In genomic region chr1:67685558-67686271, GRCh38 we compare ENCODE assay signal across 8 cellular contexts. TPM values are rescaled to one million over a fixed set of nuclear protein-coding genes. Genes with fewer than 3 reads are reported as not detected.
A peak's percentile ranks its signal among the peaks of the same experiment; 100 is the strongest.
DNase-seq lines count a peak whose midpoint lies in the region; ATAC-seq, FAIRE-seq and TF ChIP-seq lines count a peak whose summit lies in the region.

No MANE protein-coding gene starts in this region.

- no peak overlapping the region for H2AFZ ChIP-seq in astrocyte (ENCODE audit: low read depth, low read length)

- H3K27ac ChIP-seq in astrocyte (ENCODE audit: low read depth, low read length) (peak overlapping the region; percentile 98), spleen (peak overlapping the region; percentile 79 to 97 (median 94))

- intact Hi-C loops in spleen (cut with DNase I; ENCODE audit: low total_unique reads): loop anchor here (10.0 kb wide), 1 partner anchor 69 kb away; no protein-coding TSS in a partner anchor

- peak overlapping the region; percentile 97 for H3K27ac Mint-ChIP-seq in astrocyte (ENCODE audit: unreplicated experiment)

- H3K9ac ChIP-seq in astrocyte (ENCODE audit: low read length): peak overlapping the region; percentile 98
- H3K9ac ChIP-seq in iPS-15b (ENCODE audit: low read depth, low read length): peak overlapping the region; percentile 87

- no peaks in the 10 kb centered on the region for H3K9me3 Mint-ChIP-seq in astrocyte (ENCODE audit: unreplicated experiment)

- peaks cover 35% of the 10 kb centered on the region for H3K4me1 Mint-ChIP-seq in astrocyte (ENCODE audit: low read depth, unreplicated experiment)

- H4K20me1 ChIP-seq in astrocyte (ENCODE audit: insufficient read depth, low read length): peaks cover 43% of the 10 kb centered on the region

- peaks cover 6% of the 10 kb centered on the region; the same call in 1 of the 2 replicates for H3K36me3 ChIP-seq in BE2C
- peaks cover 25% of the 10 kb centered on the region for H3K36me3 ChIP-seq in astrocyte (ENCODE audit: insufficient read depth, low read length)
- peaks cover 10% of the 10 kb centered on the region for H3K36me3 ChIP-seq in iPS-15b (ENCODE audit: control insufficient read depth, insufficient read depth, low read length)
- H3K36me3 ChIP-seq in spleen: peaks cover 0 to 29% (median 9%) of the 10 kb centered on the region in 6 donors

- TF ChIP-seq CTCF in BE2C (IDR thresholded peaks at IDR 0.05; ENCODE audit: low read depth, low read length) (no peak), astrocyte (IDR thresholded peaks at IDR 0.05; ENCODE audit: insufficient read depth, low read depth, low read length) (no peak), spleen (IDR thresholded peaks at IDR 0.05 in 8 of 11, conservative IDR thresholded peaks at IDR 0.05 in 3 of 11) (no peak)

- H3K79me2 ChIP-seq in astrocyte (ENCODE audit: insufficient read depth, low read length): peaks cover 37% of the 10 kb centered on the region

- no peak for TF ChIP-seq POLR2A in spleen (IDR thresholded peaks at IDR 0.05)

- FAIRE-seq in GM19239 (lab: Jason Lieb, UNC): peak; percentile 23
- FAIRE-seq in astrocyte (lab: Jason Lieb, UNC): no peak

- DNase-seq in BE2C (peak; percentile 30), GM19239 (ENCODE audit: insufficient read length, low spot score) (peak; percentile 21), T-helper 2 cell (peak; percentile 23 to 81 (median 44)), astrocyte (ENCODE audit: low read depth) (no peak), spleen (peak; percentile 94), A172 (ENCODE audit: low spot score) (no peak)

- H3K4me1 ChIP-seq in BE2C: peaks cover 9% of the 10 kb centered on the region; the same call in 1 of the 2 replicates
- peaks cover 30% of the 10 kb centered on the region for H3K4me1 ChIP-seq in astrocyte (ENCODE audit: insufficient read depth, low read length)
- H3K4me1 ChIP-seq in iPS-15b (ENCODE audit: control insufficient read depth, insufficient read depth, low read length): peaks cover 3% of the 10 kb centered on the region
- peaks cover 7 to 60% (median 42%) of the 10 kb centered on the region in 6 donors for H3K4me1 ChIP-seq in spleen

- peak overlapping the region; percentile 94 for H3K4me3 Mint-ChIP-seq in astrocyte (ENCODE audit: unreplicated experiment)

- H3K4me2 ChIP-seq in astrocyte (ENCODE audit: low read length): peak overlapping the region; percentile 89

- ATAC-seq in HG03432 (IDR thresholded peaks at IDR 0.05; ENCODE audit: unreplicated experiment): peak; percentile 13

- no peaks in the 10 kb centered on the region for H3K27me3 Mint-ChIP-seq in astrocyte (ENCODE audit: low read depth, unreplicated experiment)

- H3K9me3 ChIP-seq in BE2C (no peaks in the 10 kb centered on the region), astrocyte (ENCODE audit: insufficient read depth, low read depth, low read length) (no peaks in the 10 kb centered on the region), iPS-15b (ENCODE audit: control insufficient read depth, insufficient read depth, low read length) (no peaks in the 10 kb centered on the region), spleen (no peaks in the 10 kb centered on the region)

- H3K4me3 ChIP-seq in BE2C (ENCODE audit: low read depth, low read length) (peak overlapping the region; percentile 84), astrocyte (ENCODE audit: insufficient read depth, low read depth, low read length) (peak overlapping the region; percentile 85), iPS-15b (ENCODE audit: low read depth, low read length) (peak overlapping the region; percentile 88), spleen (peak overlapping the region; percentile 76 to 97 (median 93))

- 0 to 1% (median 1%) methylated on average over 12 to 66 of the region's 66 CpGs for WGBS in spleen, 5 donors

- H3K27me3 ChIP-seq in BE2C (no peaks in the 10 kb centered on the region), astrocyte (ENCODE audit: insufficient read depth, low read length) (no peaks in the 10 kb centered on the region), iPS-15b (ENCODE audit: control insufficient read depth, insufficient read depth, low read length) (no peaks in the 10 kb centered on the region), spleen (replicated peaks in 1 of 7) (no peaks in the 10 kb centered on the region)

- H3K36me3 Mint-ChIP-seq in astrocyte (ENCODE audit: low read depth, unreplicated experiment): peaks cover 19% of the 10 kb centered on the region

RNA-seq across cellular contexts. Expression of gene GADD45A, which starts 0.7 kb away (rescaled TPM):
- polyA plus RNA-seq in BE2C (2012; ENCODE audit: insufficient read depth, insufficient read length, low read depth): 64.4 TPM
- total RNA-seq in astrocyte: 127 and 162 TPM in 2 replicates
- total RNA-seq in spleen: 10 to 100 TPM; 19.7 to 63.7 (median 31.7) TPM
- polyA plus RNA-seq in spleen: 10 to 100 TPM; 17.5 to 19.9 (median 18.9) TPM
- total RNA-seq in A172 (2014; rRNA removed; shearing (Covaris generic)): 88.8 and 121 TPM in 2 replicates

Comparison
In these comparisons a context has a peak if more than half of its experiments do, and no peak if none do; other contexts are left out.
1. DNase-seq: peak in BE2C (single experiment), GM19239 (single experiment), T-helper 2 cell (5 of 5) and spleen (single experiment); none in astrocyte (single experiment) and A172 (single experiment).
2. Peak in every context shown above with its lines, with median percentiles within 50 percentile points of each other: H3K4me3 ChIP-seq.